21 cellular contexts compared by ENCODE assay signal in genomic region chr5:157538311-157538710, GRCh38. TPM values are rescaled to one million over a fixed set of nuclear protein-coding genes. Genes with fewer than 3 reads are reported as not detected.
DNase-seq lines count a peak whose midpoint lies in the region; ATAC-seq and TF ChIP-seq lines count a peak whose summit lies in the region.
"Had no signal": no experiment of that assay in that cellular context is flagged by ENCODE, and none has a peak within 500 bp of the region (broad histone marks: within the 10 kb centered on the region; RNA-seq: fewer than 3 reads in every experiment).

No MANE protein-coding gene starts in this region.

- H3K4me1 Mint-ChIP-seq in activated naive CD8-positive, alpha-beta T cell treated with anti-CD3 and anti-CD28 coated beads, Interleukin-2, amount 10 ng/mL, durations not matched to agents 7 days and 5 days = peaks cover 39% of the 10 kb centered on the region
- H3K4me1 Mint-ChIP-seq in activated naive CD8-positive, alpha-beta T cell treated with anti-CD3 and anti-CD28 coated beads for 36 hours = peaks cover 23% of the 10 kb centered on the region
- H3K4me1 Mint-ChIP-seq in T-cell (peaks cover 35 to 76% (median 50%) of the 10 kb centered on the region in 3 donors), chondrocyte (ENCODE audit: low read depth) (peaks cover 46% of the 10 kb centered on the region)

- no peaks in the 10 kb centered on the region for H3K27me3 ChIP-seq in transverse colon
- H3K27me3 ChIP-seq in PC-9 (ENCODE audit: insufficient read depth, low read depth) = no peaks in the 10 kb centered on the region
- H3K27me3 ChIP-seq: BLaER1 treated with 17β-estradiol and CSF1 and Interleukin-3, amounts not matched to agents 10 nM and 100 nM; left lung had no signal

- intact Hi-C loops in transverse colon (cut with DNase I; ENCODE audit: low total_unique reads) = no loop called here
- intact Hi-C loops in PC-9 (cut with micrococcal nuclease; ENCODE audit: unreplicated experiment) = no loop called here

- CTCF ChIA-PET in T-cell (lab: Charles Lee) = no interaction called here
- CTCF ChIA-PET in PC-9 (lab: Charles Lee) = no interaction called here

- H3K36me3 Mint-ChIP-seq in activated naive CD8-positive, alpha-beta T cell treated with anti-CD3 and anti-CD28 coated beads, Interleukin-2, amount 10 ng/mL, durations not matched to agents 7 days and 5 days = peaks cover 22% of the 10 kb centered on the region
- no peaks in the 10 kb centered on the region for H3K36me3 Mint-ChIP-seq in activated naive CD8-positive, alpha-beta T cell treated with anti-CD3 and anti-CD28 coated beads for 36 hours
- peaks cover 15% of the 10 kb centered on the region for H3K36me3 Mint-ChIP-seq in T-cell
- peaks cover 12% of the 10 kb centered on the region for H3K36me3 Mint-ChIP-seq in chondrocyte (ENCODE audit: low read depth)
- H3K36me3 Mint-ChIP-seq: naive thymus-derived CD8-positive, alpha-beta T cell had no signal

- no peaks in the 10 kb centered on the region for H3K79me2 ChIP-seq in PC-9 (ENCODE audit: low read depth)

- peak overlapping the region; percentile 81 to 84 (median 83) for H3K27ac ChIP-seq in transverse colon
- no peak overlapping the region for H3K27ac ChIP-seq in PC-9
- H3K27ac ChIP-seq: BLaER1 treated with 17β-estradiol and CSF1 and Interleukin-3, amounts not matched to agents 10 nM and 100 nM; SK-N-MC had no signal

- H3K4me2 ChIP-seq in PC-9 = no peak overlapping the region
- H3K4me2 ChIP-seq: BLaER1 treated with 17β-estradiol and CSF1 and Interleukin-3, amounts not matched to agents 10 nM and 100 nM; smooth muscle cell had no signal

- TF ChIP-seq CTCF in chondrocyte (IDR thresholded peaks at IDR 0.05) = no peak
- TF ChIP-seq CTCF in transverse colon (IDR thresholded peaks at IDR 0.05) = no peak
- no peak for TF ChIP-seq CTCF in PC-9 (conservative IDR thresholded peaks at IDR 0.05)

- no peak for TF ChIP-seq POLR2A in transverse colon (IDR thresholded peaks at IDR 0.05)

- no peaks in the 10 kb centered on the region for H3F3A ChIP-seq in PC-9 (ENCODE audit: insufficient read depth, low read depth)

- 88 to 96% methylated on average over 6 of the region's 6 CpGs for WGBS in transverse colon (ENCODE audit: low coverage in 1 of 2), 2 donors

- BruUV-seq in PC-9 (replicated peaks; lab: Mats Ljungman, UMichigan) = no TSS peak

- H3K9me3 ChIP-seq in transverse colon = no peaks in the 10 kb centered on the region
- H3K9me3 ChIP-seq in PC-9 (ENCODE audit: insufficient read depth, low read depth) = no peaks in the 10 kb centered on the region
- H3K9me3 ChIP-seq: left lung had no signal

- H4K20me1 ChIP-seq in PC-9 (ENCODE audit: insufficient read depth) = no peaks in the 10 kb centered on the region; the same call in 1 of the 2 replicates

- no peaks in the 10 kb centered on the region for H3K9me3 Mint-ChIP-seq in activated naive CD8-positive, alpha-beta T cell treated with anti-CD3 and anti-CD28 coated beads, Interleukin-2, amount 10 ng/mL, durations not matched to agents 7 days and 5 days
- H3K9me3 Mint-ChIP-seq in activated naive CD8-positive, alpha-beta T cell treated with anti-CD3 and anti-CD28 coated beads for 36 hours = no peaks in the 10 kb centered on the region
- H3K9me3 Mint-ChIP-seq in T-cell (no peaks in the 10 kb centered on the region), chondrocyte (ENCODE audit: low read depth) (no peaks in the 10 kb centered on the region)
- H3K9me3 Mint-ChIP-seq: naive thymus-derived CD8-positive, alpha-beta T cell had no signal

- H3K4me3 Mint-ChIP-seq in activated naive CD8-positive, alpha-beta T cell treated with anti-CD3 and anti-CD28 coated beads, Interleukin-2, amount 10 ng/mL, durations not matched to agents 7 days and 5 days = no peak overlapping the region
- H3K4me3 Mint-ChIP-seq in activated naive CD8-positive, alpha-beta T cell treated with anti-CD3 and anti-CD28 coated beads for 36 hours = no peak overlapping the region
- H3K4me3 Mint-ChIP-seq in T-cell (no peak overlapping the region), chondrocyte (ENCODE audit: unreplicated experiment) (no peak overlapping the region)
- H3K4me3 Mint-ChIP-seq: naive thymus-derived CD8-positive, alpha-beta T cell had no signal

- no peak overlapping the region for H2AFZ ChIP-seq in PC-9

- no peak for TF ChIP-seq EP300 in transverse colon (IDR thresholded peaks at IDR 0.05; ENCODE audit: low read depth)

- no peaks in the 10 kb centered on the region for H3K36me3 ChIP-seq in transverse colon
- H3K36me3 ChIP-seq in PC-9 (ENCODE audit: low read depth) = 0 out of 2 replicates have a peak, but pooled peaks cover 12% of the 10 kb centered on the region

- ATAC-seq in activated naive CD8-positive, alpha-beta T cell treated with anti-CD3 and anti-CD28 coated beads, Interleukin-2, amount 10 ng/mL, durations not matched to agents 7 days and 5 days (ENCODE audit: low read depth) = no peak
- no peak for ATAC-seq in T-cell (replicated peaks in 1 of 4)
- ATAC-seq: left lung; naive thymus-derived CD8-positive, alpha-beta T cell had no signal

- in situ Hi-C loops in transverse colon (cut with MboI; ENCODE audit: low pct_ligation_motif_present in 1 of 4, low pct_unique_long_range_greater_than_20kb in 1 of 4, low sequenced_read_pairs in 3 of 4) = no loop called here

- H3K9me2 ChIP-seq in PC-9 (ENCODE audit: insufficient read depth) = no peaks in the 10 kb centered on the region

- POLR2A ChIA-PET in activated naive CD8-positive, alpha-beta T cell treated with anti-CD3 and anti-CD28 coated beads, Interleukin-2, amount 10 ng/mL, durations not matched to agents 7 days and 5 days (lab: Charles Lee) = no interaction called here
- POLR2A ChIA-PET in T-cell (lab: Charles Lee) (no interaction called here), PC-9 (lab: Charles Lee; ENCODE audit: unreplicated experiment) (no interaction called here)

- H3K27ac Mint-ChIP-seq in activated naive CD8-positive, alpha-beta T cell treated with anti-CD3 and anti-CD28 coated beads, Interleukin-2, amount 10 ng/mL, durations not matched to agents 7 days and 5 days = peak overlapping the region; percentile 38
- no peak overlapping the region for H3K27ac Mint-ChIP-seq in activated naive CD8-positive, alpha-beta T cell treated with anti-CD3 and anti-CD28 coated beads for 36 hours
- peak overlapping the region; percentile 13 to 66 for H3K27ac Mint-ChIP-seq in T-cell
- peak overlapping the region; percentile 27 for H3K27ac Mint-ChIP-seq in chondrocyte (ENCODE audit: unreplicated experiment)

- DNase-seq in activated naive CD8-positive, alpha-beta T cell treated with anti-CD3 and anti-CD28 coated beads, Interleukin-2, amount 10 ng/mL, durations not matched to agents 7 days and 5 days = no peak
- no peak for DNase-seq in activated naive CD8-positive, alpha-beta T cell treated with anti-CD3 and anti-CD28 coated beads for 36 hours
- DNase-seq in T-cell = no peak
- no peak for DNase-seq in chondrocyte (ENCODE audit: low spot score)
- no peak for DNase-seq in transverse colon
- DNase-seq in PC-9 = no peak
- no peak for DNase-seq in NOMO-1 (lab: John Stamatoyannopoulos, UW; ENCODE audit: unreplicated experiment in 2 of 2)
- DNase-seq: activated CD4-positive, alpha-beta T cell treated with anti-CD3 and anti-CD28 coated beads, Interleukin-2, amount 50 U/mL, for 1 hour; activated gamma-delta T cell; glutamatergic neuron; H7; Karpas-422; left lung; naive thymus-derived CD8-positive, alpha-beta T cell; NCI-H1417 treated with DMSO at 0.1 percent for 48 hours; stimulated activated CD4-positive, alpha-beta T cell treated with anti-CD3 and anti-CD28 coated beads, Interleukin-1b, Interleukin-23, amount 100 ng/mL, for 48 hours; stimulated activated CD8-positive, alpha-beta memory T cell treated with anti-CD3 and anti-CD28 coated beads, Interleukin-4, amount 100 ng/mL, for 48 hours; trophoblast cell had no signal

- H3K4me1 ChIP-seq in transverse colon (peaks cover 30 to 44% (median 36%) of the 10 kb centered on the region in 4 donors), PC-9 (replicated peaks; ENCODE audit: insufficient read depth) (no peaks in the 10 kb centered on the region)

- no peaks in the 10 kb centered on the region for H3K27me3 Mint-ChIP-seq in activated naive CD8-positive, alpha-beta T cell treated with anti-CD3 and anti-CD28 coated beads, Interleukin-2, amount 10 ng/mL, durations not matched to agents 7 days and 5 days
- H3K27me3 Mint-ChIP-seq in activated naive CD8-positive, alpha-beta T cell treated with anti-CD3 and anti-CD28 coated beads for 36 hours = no peaks in the 10 kb centered on the region
- H3K27me3 Mint-ChIP-seq in T-cell (no peaks in the 10 kb centered on the region), chondrocyte (ENCODE audit: low read depth) (no peaks in the 10 kb centered on the region)
- H3K27me3 Mint-ChIP-seq: naive thymus-derived CD8-positive, alpha-beta T cell had no signal

- H3K4me3 ChIP-seq in transverse colon (no peak overlapping the region), PC-9 (no peak overlapping the region)
- H3K4me3 ChIP-seq: BLaER1 treated with 17β-estradiol and CSF1 and Interleukin-3, amounts not matched to agents 10 nM and 100 nM; left lung; SK-N-MC; smooth muscle cell had no signal

RNA-seq across cellular contexts. Expression of gene ADAM19, which starts 37.3 kb away (rescaled TPM):
- total RNA-seq in activated naive CD8-positive, alpha-beta T cell treated with anti-CD3 and anti-CD28 coated beads, Interleukin-2, amount 10 ng/mL, durations not matched to agents 7 days and 5 days = 10 to 100 TPM; 28.3 to 29.0 TPM
- 1 to 10 TPM; 2.8 to 3.5 TPM for total RNA-seq in activated naive CD8-positive, alpha-beta T cell treated with anti-CD3 and anti-CD28 coated beads for 36 hours
- 10 to 100 TPM; 30.7 to 64.1 (median 41.8) TPM for total RNA-seq in T-cell
- total RNA-seq in chondrocyte = 43.5 to 125 TPM (median 125 TPM) in 3 replicates
- 10 to 100 TPM in 3 of 4 donors, 1 to 10 TPM in 1; 4.0 to 28.1 (median 15.1) TPM for total RNA-seq in transverse colon
- total RNA-seq in PC-9 (2021) = 7.6 and 9.3 TPM in 2 replicates
